Comparison of ENCODE assay signal across 26 cellular contexts in genomic region chr5:122473941-122474340, GRCh38.
"Had no signal": no experiment of that assay in that cellular context is flagged by ENCODE, and none has a peak within 500 bp of the region (broad histone marks: within the 10 kb centered on the region; RNA-seq: fewer than 3 reads in every experiment).

No MANE protein-coding gene starts in this region.

- H3K9me3 Mint-ChIP-seq: activated CD4-positive, alpha-beta memory T cell treated with anti-CD3 and anti-CD28 coated beads, Interleukin-2, amount 10 ng/mL, durations not matched to agents 7 days and 5 days; activated CD4-positive, alpha-beta T cell treated with anti-CD3 and anti-CD28 coated beads, Interleukin-2, amount 10 ng/mL, durations not matched to agents 7 days and 5 days; activated naive CD4-positive, alpha-beta T cell treated with anti-CD3 and anti-CD28 coated beads, Interleukin-2, amount 10 ng/mL, durations not matched to agents 7 days and 5 days; activated naive CD8-positive, alpha-beta T cell treated with anti-CD3 and anti-CD28 coated beads for 36 hours; activated T-cell treated with anti-CD3 and anti-CD28 coated beads, Interleukin-2, amount 50 U/mL, for 72 hours; activated T-helper 2 cell treated with anti-CD3 and anti-CD28 coated beads, Interferon-gamma antibody, Interleukin-2, Interleukin-4, amounts not matched to agents 10 μg/mL and 5 μg/mL and 100 μg/mL, durations not matched to agents 14 hours and 24 hours and 36 hours had no signal

- ATAC-seq: activated T-cell treated with anti-CD3 and anti-CD28 coated beads, Interleukin-2, amount 50 U/mL, for 72 hours; K562; T-helper 17 cell had no signal

- H3K4me3 ChIP-seq: cardiac muscle cell, K562 had no signal

- H3K27me3 ChIP-seq: brain microvascular endothelial cell, cardiac muscle cell had no signal

- H3K36me3 ChIP-seq: brain microvascular endothelial cell, cardiac muscle cell had no signal

- H3K36me3 Mint-ChIP-seq: activated naive CD4-positive, alpha-beta T cell treated with anti-CD3 and anti-CD28 coated beads, Interleukin-2, amount 10 ng/mL, durations not matched to agents 7 days and 5 days; activated naive CD8-positive, alpha-beta T cell treated with anti-CD3 and anti-CD28 coated beads for 36 hours had no signal

- H3K4me1 Mint-ChIP-seq: activated CD4-positive, alpha-beta memory T cell treated with anti-CD3 and anti-CD28 coated beads, Interleukin-2, amount 10 ng/mL, durations not matched to agents 7 days and 5 days; activated CD4-positive, alpha-beta T cell treated with anti-CD3 and anti-CD28 coated beads, Interleukin-2, amount 10 ng/mL, durations not matched to agents 7 days and 5 days; activated naive CD4-positive, alpha-beta T cell treated with anti-CD3 and anti-CD28 coated beads, Interleukin-2, amount 10 ng/mL, durations not matched to agents 7 days and 5 days; activated naive CD8-positive, alpha-beta T cell treated with anti-CD3 and anti-CD28 coated beads for 36 hours; T-helper 17 cell had no signal

- H3K27ac Mint-ChIP-seq: activated CD4-positive, alpha-beta memory T cell treated with anti-CD3 and anti-CD28 coated beads, Interleukin-2, amount 10 ng/mL, durations not matched to agents 7 days and 5 days; activated CD4-positive, alpha-beta T cell treated with anti-CD3 and anti-CD28 coated beads, Interleukin-2, amount 10 ng/mL, durations not matched to agents 7 days and 5 days; activated naive CD4-positive, alpha-beta T cell treated with anti-CD3 and anti-CD28 coated beads, Interleukin-2, amount 10 ng/mL, durations not matched to agents 7 days and 5 days; activated naive CD8-positive, alpha-beta T cell treated with anti-CD3 and anti-CD28 coated beads for 36 hours; activated T-cell treated with anti-CD3 and anti-CD28 coated beads, Interleukin-2, amount 50 U/mL, for 72 hours; activated T-helper 2 cell treated with anti-CD3 and anti-CD28 coated beads, Interferon-gamma antibody, Interleukin-2, Interleukin-4, amounts not matched to agents 10 μg/mL and 5 μg/mL and 100 μg/mL, durations not matched to agents 14 hours and 24 hours and 36 hours; T-helper 17 cell had no signal

- H3K27ac ChIP-seq: brain microvascular endothelial cell, cardiac muscle cell had no signal

- DNase-seq: activated CD4-positive, alpha-beta memory T cell treated with anti-CD3 and anti-CD28 coated beads, Interleukin-2, amount 10 ng/mL, durations not matched to agents 7 days and 5 days; activated CD4-positive, alpha-beta T cell treated with anti-CD3 and anti-CD28 coated beads, Interleukin-2, amount 10 ng/mL, durations not matched to agents 7 days and 5 days; activated CD4-positive, CD25-positive, alpha-beta regulatory T cell; activated CD8-positive, alpha-beta memory T cell treated with anti-CD3 and anti-CD28 coated beads, Interleukin-2, amount 50 U/mL, for 4 hours; activated gamma-delta T cell treated with Interleukin-2 at 50 U/mL for 16 hours; activated naive CD4-positive, alpha-beta T cell treated with anti-CD3 and anti-CD28 coated beads, Interleukin-2, amount 10 ng/mL, durations not matched to agents 7 days and 5 days; activated naive CD8-positive, alpha-beta T cell treated with anti-CD3 and anti-CD28 coated beads for 36 hours; activated T-cell treated with anti-CD3 and anti-CD28 coated beads, Interleukin-2, amount 50 U/mL, for 72 hours; brain microvascular endothelial cell; Karpas-422; MV-4-11; NCI-H1092 treated with DMSO at 0.1 percent for 48 hours; NCI-H1417 treated with DMSO at 0.1 percent for 48 hours; NCI-H1694; NCI-H2029; NCI-H2107; NCI-H2171 treated with DMSO at 0.1 percent for 48 hours; NCI-H226; NCI-H526; NCI-H774; SIG-M5; T-helper 17 cell; T-helper 9 cell had no signal

- H3K4me3 Mint-ChIP-seq: activated CD4-positive, alpha-beta memory T cell treated with anti-CD3 and anti-CD28 coated beads, Interleukin-2, amount 10 ng/mL, durations not matched to agents 7 days and 5 days; activated CD4-positive, alpha-beta T cell treated with anti-CD3 and anti-CD28 coated beads, Interleukin-2, amount 10 ng/mL, durations not matched to agents 7 days and 5 days; activated naive CD4-positive, alpha-beta T cell treated with anti-CD3 and anti-CD28 coated beads, Interleukin-2, amount 10 ng/mL, durations not matched to agents 7 days and 5 days; activated naive CD8-positive, alpha-beta T cell treated with anti-CD3 and anti-CD28 coated beads for 36 hours; activated T-cell treated with anti-CD3 and anti-CD28 coated beads, Interleukin-2, amount 50 U/mL, for 72 hours; T-helper 17 cell had no signal

- FAIRE-seq: K562 had no signal

- H3K27me3 Mint-ChIP-seq: activated CD4-positive, alpha-beta memory T cell treated with anti-CD3 and anti-CD28 coated beads, Interleukin-2, amount 10 ng/mL, durations not matched to agents 7 days and 5 days; activated CD4-positive, alpha-beta T cell treated with anti-CD3 and anti-CD28 coated beads, Interleukin-2, amount 10 ng/mL, durations not matched to agents 7 days and 5 days; activated naive CD4-positive, alpha-beta T cell treated with anti-CD3 and anti-CD28 coated beads, Interleukin-2, amount 10 ng/mL, durations not matched to agents 7 days and 5 days had no signal
